Comparison of ENCODE assay signal across 27 cellular contexts in the genomic region with DNA sequence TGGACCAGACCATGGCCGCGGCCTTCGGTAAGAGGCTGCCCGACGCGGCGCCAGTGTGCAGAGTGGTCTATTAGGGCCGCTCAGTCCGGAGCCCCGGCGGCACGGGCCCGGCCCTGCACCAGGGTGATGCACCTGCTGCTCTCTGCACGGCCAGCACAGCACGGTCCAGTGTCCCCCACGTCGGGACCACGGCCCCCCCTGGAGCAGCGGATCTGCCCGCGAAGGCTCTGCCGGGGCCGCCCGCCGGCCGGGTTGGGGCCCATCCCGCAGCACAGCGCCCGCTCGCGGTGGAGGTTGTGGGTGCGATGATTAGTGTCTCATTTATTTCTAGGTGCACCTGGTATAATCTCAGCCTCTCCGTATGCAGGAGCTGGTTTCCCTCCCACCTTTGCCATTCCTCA. TPM values are rescaled to one million over a fixed set of nuclear protein-coding genes. Genes with fewer than 3 reads are reported as not detected.
DNase-seq lines count a peak whose midpoint lies in the region; ATAC-seq, FAIRE-seq and TF ChIP-seq lines count a peak whose summit lies in the region.
"Had no signal": no experiment of that assay in that cellular context is flagged by ENCODE, and none has a peak within 500 bp of the region (broad histone marks: within the 10 kb centered on the region; RNA-seq: fewer than 3 reads in every experiment).

No MANE protein-coding gene starts in this region.

- peaks cover 25% of the 10 kb centered on the region for H3K4me1 ChIP-seq in HepG2 (ENCODE audit: insufficient read depth, low read length)
- peaks cover 0 to 19% (median 13%) of the 10 kb centered on the region in 4 donors for H3K4me1 ChIP-seq in right lobe of liver
- peaks cover 21 to 31% of the 10 kb centered on the region in 2 donors for H3K4me1 ChIP-seq in kidney (ENCODE audit: control insufficient read depth in 1 of 2, insufficient read depth in 1 of 2, low read depth in 1 of 2, low read length in 2 of 2)

- TF ChIP-seq EP300 in HepG2 (IDR thresholded peaks at IDR 0.05; ENCODE audit: low read depth in 2 of 2, low read length in 2 of 2) (no peak), HepG2 (CRISPR knock-in tag; IDR thresholded peaks at IDR 0.05; ENCODE audit: borderline replicate concordance) (no peak)

- no peak; the same call in 2 of the 3 replicates for ATAC-seq in HepG2
- no peak for ATAC-seq in right lobe of liver
- ATAC-seq in HG03469 (IDR thresholded peaks at IDR 0.05; ENCODE audit: unreplicated experiment) = no peak
- no peak for ATAC-seq in activated CD4-positive, CD25-positive, alpha-beta regulatory T cell treated with anti-CD3 and anti-CD28 coated beads, Interleukin-2, amount 50 U/mL, for 24 hours
- ATAC-seq: lower lobe of right lung had no signal

- FAIRE-seq in HepG2 (lab: Jason Lieb, UNC) = no peak
- FAIRE-seq in kidney (lab: Jason Lieb, UNC) = no peak
- FAIRE-seq: GM12891, GM19239, TTC549 had no signal

- BruUV-seq in HepG2 (replicated peaks; lab: Mats Ljungman, UMichigan) = no TSS peak

- no peak for TF ChIP-seq CTCF in HepG2 (CRISPR knock-in tag; IDR thresholded peaks at IDR 0.05)
- no peak for TF ChIP-seq CTCF in right lobe of liver (IDR thresholded peaks at IDR 0.05)
- TF ChIP-seq CTCF in kidney (IDR thresholded peaks at IDR 0.05; ENCODE audit: borderline replicate concordance, extremely low read depth, insufficient read depth) = no peak

- DNase-seq in HepG2 (ENCODE audit: low spot score) (no peak), right lobe of liver (no peak), kidney (peak; percentile 73), NCI-H748 treated with DMSO at 0.1 percent for 48 hours (lab: John Stamatoyannopoulos, UW) (no peak), cerebellar cortex (ENCODE audit: low spot score) (no peak)
- DNase-seq: activated CD4-positive, alpha-beta T cell treated with anti-CD3 and anti-CD28 coated beads for 48 hours; activated CD8-positive, alpha-beta memory T cell treated with anti-CD3 and anti-CD28 coated beads, Interleukin-2, amount 50 U/mL, for 4 hours; activated gamma-delta T cell; aorta; DMS 273 treated with DMSO at 0.1 percent for 48 hours; dorsolateral prefrontal cortex; GF-D8; Karpas-422; NCI-H2081 treated with DMSO at 0.1 percent for 48 hours; NCI-H510A; Right ventricle myocardium superior had no signal

- H3K79me2 ChIP-seq in HepG2 (ENCODE audit: insufficient read depth, low read length) = peaks cover 73% of the 10 kb centered on the region

- in situ Hi-C loops in HepG2 (cut with HindIII; ENCODE audit: extremely low pct_ligation_motif_present, low pct_unique_long_range_greater_than_20kb) = no loop called here

- peak in 1 of 2 experiments; percentile 4; a peak in 1 of 4 replicates for TF ChIP-seq POLR2A in HepG2 (IDR thresholded peaks at IDR 0.05; ENCODE audit: insufficient read depth in 1 of 2, low read depth in 2 of 2, low read length in 2 of 2)
- TF ChIP-seq POLR2A in right lobe of liver (IDR thresholded peaks at IDR 0.05) = no peak

- CTCF ChIA-PET in HepG2 (lab: Yijun Ruan, JAX; ENCODE audit: low intra/inter-chr PET ratio, low total read pairs) = no interaction called here

- peaks cover 86% of the 10 kb centered on the region for H4K20me1 ChIP-seq in HepG2 (ENCODE audit: insufficient read depth, low read length)

- H3K27me3 ChIP-seq in HepG2 (ENCODE audit: control insufficient read depth in 1 of 2, insufficient read depth in 2 of 2, low read length in 2 of 2) (no peaks in the 10 kb centered on the region), right lobe of liver (no peaks in the 10 kb centered on the region)
- H3K27me3 ChIP-seq: dorsolateral prefrontal cortex, suprapubic skin had no signal

- no peaks in the 10 kb centered on the region for H3K9me3 ChIP-seq in HepG2 (ENCODE audit: low read length)
- no peaks in the 10 kb centered on the region for H3K9me3 ChIP-seq in right lobe of liver
- no peaks in the 10 kb centered on the region for H3K9me3 ChIP-seq in kidney (ENCODE audit: control insufficient read depth in 1 of 2, low read length in 2 of 2)
- H3K9me3 ChIP-seq: lower lobe of right lung, suprapubic skin had no signal

- H3K4me3 ChIP-seq in HepG2 (replicated peaks in 1 of 3; ENCODE audit: insufficient read depth in 1 of 3, low read depth in 2 of 3, low read length in 3 of 3) = no peak overlapping the region
- no peak overlapping the region for H3K4me3 ChIP-seq in right lobe of liver
- H3K4me3 ChIP-seq in kidney (ENCODE audit: low read length in 2 of 2) = no peak overlapping the region
- H3K4me3 ChIP-seq: dorsolateral prefrontal cortex, lower lobe of right lung, suprapubic skin had no signal

- H3K27ac ChIP-seq in HepG2 (ENCODE audit: extremely low read length, insufficient read depth, low read length) (no peak overlapping the region), right lobe of liver (no peak overlapping the region), kidney (ENCODE audit: low read depth in 2 of 2, low read length in 2 of 2) (no peak overlapping the region)
- H3K27ac ChIP-seq: dorsolateral prefrontal cortex, lower lobe of right lung, suprapubic skin had no signal

- WGBS in HepG2 (ENCODE audit: low lambda C conversion rate) = 80% methylated on average over 2 of the region's 33 CpGs
- no CpG with 5 or more reads among the region's 33 CpGs for WGBS in right lobe of liver (ENCODE audit: insufficient coverage, low coverage, low lambda C conversion rate, missing lambda C conversion rate)

- intact Hi-C loops in HepG2 (cut with micrococcal nuclease; ENCODE audit: unreplicated experiment) = no loop called here
- intact Hi-C loops in right lobe of liver (cut with DNase I) = no loop called here
- intact Hi-C loops in kidney (cut with DNase I) = no loop called here

- POLR2A ChIA-PET in HepG2 (lab: Yijun Ruan, JAX) = no interaction called here

- H2AFZ ChIP-seq in HepG2 (ENCODE audit: low read length) = no peak overlapping the region

- no peak overlapping the region for H3K4me2 ChIP-seq in HepG2 (ENCODE audit: low read depth, low read length)

- TF ChIP-seq RAD21 in HepG2 (CRISPR knock-in tag; IDR thresholded peaks at IDR 0.05) = no peak

- H3K36me3 ChIP-seq in HepG2 (replicated peaks in 1 of 2; ENCODE audit: control insufficient read depth in 1 of 2, insufficient read depth in 2 of 2, low read length in 2 of 2) = peaks cover 57 to 96% of the 10 kb centered on the region in 2 experiments; a peak in 4 of 5 replicates
- peaks cover 18 to 76% (median 60%) of the 10 kb centered on the region in 4 donors for H3K36me3 ChIP-seq in right lobe of liver
- peaks cover 25 to 55% of the 10 kb centered on the region in 2 donors for H3K36me3 ChIP-seq in kidney (ENCODE audit: control insufficient read depth in 1 of 2, insufficient read depth in 2 of 2, low read length in 2 of 2)

- H3K9ac ChIP-seq in HepG2 (ENCODE audit: insufficient read depth, low read depth, low read length) (no peak overlapping the region), kidney (ENCODE audit: low read length in 2 of 2) (no peak overlapping the region)

RNA-seq across cellular contexts. Expression of a gene that starts 7.9 kb away (rescaled TPM):
- total RNA-seq in HepG2 (2016; rRNA removed; fragmentation: Illumina TruSeq; extraction: Trizol) (188 and 195 TPM in 2 replicates), right lobe of liver (100 to 1,000 TPM in 5 of 6 experiments, 10 to 100 TPM in 1; 91.1 to 150 (median 129) TPM), kidney (339 TPM)
- total RNA-seq in HepG2 (2016; cell fraction: cytosol; rRNA removed; fragmentation: Illumina TruSeq; extraction: Trizol; ENCODE audit: low read depth) = 49.8 and 51.1 TPM in 2 replicates
- 161 and 198 TPM in 2 replicates for total RNA-seq in HepG2 (2016; cell fraction: insoluble cytoplasmic fraction; rRNA removed; fragmentation: Illumina TruSeq; extraction: Trizol)
- total RNA-seq in HepG2 (2016; cell fraction: membrane; rRNA removed; fragmentation: Illumina TruSeq; extraction: Trizol) = 106 and 109 TPM in 2 replicates
- total RNA-seq in HepG2 (2016; cell fraction: nucleus; rRNA removed; fragmentation: Illumina TruSeq; extraction: Trizol) = 117 and 125 TPM in 2 replicates
- polyA plus RNA-seq in HepG2 (2011; rRNA removed) (288 and 314 TPM in 2 replicates), kidney (ENCODE audit: insufficient read depth, low read depth, low replicate concordance) (102 TPM)
- polyA plus RNA-seq in HepG2 (2011; cell fraction: cytosol; rRNA removed) = 80.5 and 107 TPM in 2 replicates
- 339 and 475 TPM in 2 replicates for polyA plus RNA-seq in HepG2 (2011; cell fraction: nucleus; rRNA removed)
- 291 and 347 TPM in 2 replicates for polyA plus RNA-seq in HepG2 (2012)
- 51.1 and 55.1 TPM in 2 replicates for polyA plus RNA-seq in HepG2 (2016; cell fraction: cytosol; fragmentation: Illumina TruSeq; extraction: Trizol; ENCODE audit: low read depth)
- 208 and 235 TPM in 2 replicates for polyA plus RNA-seq in HepG2 (2016; cell fraction: insoluble cytoplasmic fraction; fragmentation: Illumina TruSeq; extraction: Trizol; ENCODE audit: low read depth)
- 112 TPM in 2 replicates for polyA plus RNA-seq in HepG2 (2016; cell fraction: membrane; fragmentation: Illumina TruSeq; extraction: Trizol; ENCODE audit: low read depth)
- polyA plus RNA-seq in HepG2 (2016; cell fraction: nucleus; fragmentation: Illumina TruSeq; extraction: Trizol; ENCODE audit: insufficient read depth, low read depth) = 264 and 280 TPM in 2 replicates
- 302 and 434 TPM in 2 replicates for polyA minus RNA-seq in HepG2 (2011; rRNA and poly(A)+ RNA removed; ENCODE audit: low replicate concordance)
- polyA minus RNA-seq in HepG2 (2011; cell fraction: cytosol; rRNA and poly(A)+ RNA removed) = 155 and 182 TPM in 2 replicates
- 142 and 164 TPM in 2 replicates for polyA minus RNA-seq in HepG2 (2011; cell fraction: nucleus; rRNA and poly(A)+ RNA removed)
- polyA plus RNA-seq in PFSK-1 (2012; ENCODE audit: insufficient read length, low read depth) = 700 TPM

RNA-seq across cellular contexts. Expression of a gene that starts 16.6 kb away (rescaled TPM):
- total RNA-seq in HepG2 (2016; rRNA removed; fragmentation: Illumina TruSeq; extraction: Trizol) (0.07 TPM in 1 of 2 replicates, not detected in the other), right lobe of liver (not detected), kidney (not detected)
- total RNA-seq in HepG2 (2016; cell fraction: cytosol; rRNA removed; fragmentation: Illumina TruSeq; extraction: Trizol; ENCODE audit: low read depth) = not detected in 2 replicates
- 0.09 TPM in 1 of 2 replicates, not detected in the other for total RNA-seq in HepG2 (2016; cell fraction: insoluble cytoplasmic fraction; rRNA removed; fragmentation: Illumina TruSeq; extraction: Trizol)
- not detected in 2 replicates for total RNA-seq in HepG2 (2016; cell fraction: membrane; rRNA removed; fragmentation: Illumina TruSeq; extraction: Trizol)
- total RNA-seq in HepG2 (2016; cell fraction: nucleus; rRNA removed; fragmentation: Illumina TruSeq; extraction: Trizol) = not detected in 2 replicates
- polyA plus RNA-seq in HepG2 (2011; rRNA removed) (0.16 and 0.17 TPM in 2 replicates), kidney (ENCODE audit: insufficient read depth, low read depth, low replicate concordance) (not detected)
- polyA plus RNA-seq in HepG2 (2011; cell fraction: cytosol; rRNA removed) = 0.14 and 0.19 TPM in 2 replicates
- 0.19 and 0.34 TPM in 2 replicates for polyA plus RNA-seq in HepG2 (2011; cell fraction: nucleus; rRNA removed)
- 0.27 TPM in 1 of 2 replicates, not detected in the other for polyA plus RNA-seq in HepG2 (2012)
- polyA plus RNA-seq in HepG2 (2016; cell fraction: cytosol; fragmentation: Illumina TruSeq; extraction: Trizol; ENCODE audit: low read depth) = not detected in 2 replicates
- not detected in 2 replicates for polyA plus RNA-seq in HepG2 (2016; cell fraction: insoluble cytoplasmic fraction; fragmentation: Illumina TruSeq; extraction: Trizol; ENCODE audit: low read depth)
- not detected in 2 replicates for polyA plus RNA-seq in HepG2 (2016; cell fraction: membrane; fragmentation: Illumina TruSeq; extraction: Trizol; ENCODE audit: low read depth)
- polyA plus RNA-seq in HepG2 (2016; cell fraction: nucleus; fragmentation: Illumina TruSeq; extraction: Trizol; ENCODE audit: insufficient read depth, low read depth) = not detected in 2 replicates
- polyA minus RNA-seq in HepG2 (2011; rRNA and poly(A)+ RNA removed; ENCODE audit: low replicate concordance) = 0.16 and 0.22 TPM in 2 replicates
- polyA minus RNA-seq in HepG2 (2011; cell fraction: cytosol; rRNA and poly(A)+ RNA removed) = not detected in 2 replicates
- polyA minus RNA-seq in HepG2 (2011; cell fraction: nucleus; rRNA and poly(A)+ RNA removed) = not detected in 2 replicates
- polyA plus RNA-seq in PFSK-1 (2012; ENCODE audit: insufficient read length, low read depth) = 24.3 TPM
- total RNA-seq: aorta, HT-29, omental fat pad, Right ventricle myocardium superior, suprapubic skin had no signal
- polyA plus RNA-seq: aorta had no signal

RNA-seq across cellular contexts. Expression of a gene that starts 22.5 kb away (rescaled TPM):
- total RNA-seq in HepG2 (2016; rRNA removed; fragmentation: Illumina TruSeq; extraction: Trizol) = not detected in 2 replicates
- total RNA-seq in HepG2 (2016; cell fraction: cytosol; rRNA removed; fragmentation: Illumina TruSeq; extraction: Trizol; ENCODE audit: low read depth) = not detected in 2 replicates
- total RNA-seq in HepG2 (2016; cell fraction: insoluble cytoplasmic fraction; rRNA removed; fragmentation: Illumina TruSeq; extraction: Trizol) = not detected in 2 replicates
- total RNA-seq in HepG2 (2016; cell fraction: membrane; rRNA removed; fragmentation: Illumina TruSeq; extraction: Trizol) = not detected in 2 replicates
- total RNA-seq in HepG2 (2016; cell fraction: nucleus; rRNA removed; fragmentation: Illumina TruSeq; extraction: Trizol) = not detected in 2 replicates
- 0.08 TPM in 1 of 2 replicates, not detected in the other for polyA plus RNA-seq in HepG2 (2011; rRNA removed)
- polyA plus RNA-seq in HepG2 (2011; cell fraction: cytosol; rRNA removed) = not detected in 2 replicates
- not detected in 2 replicates for polyA plus RNA-seq in HepG2 (2011; cell fraction: nucleus; rRNA removed)
- polyA plus RNA-seq in HepG2 (2012) = not detected in 2 replicates
- not detected in 2 replicates for polyA plus RNA-seq in HepG2 (2016; cell fraction: cytosol; fragmentation: Illumina TruSeq; extraction: Trizol; ENCODE audit: low read depth)
- polyA plus RNA-seq in HepG2 (2016; cell fraction: insoluble cytoplasmic fraction; fragmentation: Illumina TruSeq; extraction: Trizol; ENCODE audit: low read depth) = not detected in 2 replicates
- not detected in 2 replicates for polyA plus RNA-seq in HepG2 (2016; cell fraction: membrane; fragmentation: Illumina TruSeq; extraction: Trizol; ENCODE audit: low read depth)
- not detected in 2 replicates for polyA plus RNA-seq in HepG2 (2016; cell fraction: nucleus; fragmentation: Illumina TruSeq; extraction: Trizol; ENCODE audit: insufficient read depth, low read depth)
- polyA minus RNA-seq in HepG2 (2011; rRNA and poly(A)+ RNA removed; ENCODE audit: low replicate concordance) = not detected in 2 replicates
- polyA minus RNA-seq in HepG2 (2011; cell fraction: cytosol; rRNA and poly(A)+ RNA removed) = not detected in 2 replicates
- not detected in 2 replicates for polyA minus RNA-seq in HepG2 (2011; cell fraction: nucleus; rRNA and poly(A)+ RNA removed)
- total RNA-seq in right lobe of liver = 1 to 10 TPM in 2 of 6 experiments, under 1 TPM in 1, not detected in 3; 0.15 to 3.6 (median 1.8) TPM
- 0.93 TPM for polyA plus RNA-seq in PFSK-1 (2012; ENCODE audit: insufficient read length, low read depth)
- total RNA-seq in kidney = 0.50 TPM
- polyA plus RNA-seq in kidney (ENCODE audit: insufficient read depth, low read depth, low replicate concordance) = not detected
- total RNA-seq: fibroblast of villous mesenchyme, HT-29, Right ventricle myocardium superior had no signal

RNA-seq across cellular contexts. Expression of a gene that starts 35.6 kb away (rescaled TPM):
- total RNA-seq in HepG2 (2016; rRNA removed; fragmentation: Illumina TruSeq; extraction: Trizol) (not detected in 2 replicates), right lobe of liver (1 to 10 TPM in 2 of 6 experiments, not detected in 4; 2.3 to 2.9 TPM), kidney (not detected)
- not detected in 2 replicates for total RNA-seq in HepG2 (2016; cell fraction: cytosol; rRNA removed; fragmentation: Illumina TruSeq; extraction: Trizol; ENCODE audit: low read depth)
- not detected in 2 replicates for total RNA-seq in HepG2 (2016; cell fraction: insoluble cytoplasmic fraction; rRNA removed; fragmentation: Illumina TruSeq; extraction: Trizol)
- not detected in 2 replicates for total RNA-seq in HepG2 (2016; cell fraction: membrane; rRNA removed; fragmentation: Illumina TruSeq; extraction: Trizol)
- not detected in 2 replicates for total RNA-seq in HepG2 (2016; cell fraction: nucleus; rRNA removed; fragmentation: Illumina TruSeq; extraction: Trizol)
- polyA plus RNA-seq in HepG2 (2011; rRNA removed) (0.10 TPM in 1 of 2 replicates, not detected in the other), kidney (ENCODE audit: insufficient read depth, low read depth, low replicate concordance) (not detected)
- 0.17 TPM in 1 of 2 replicates, not detected in the other for polyA plus RNA-seq in HepG2 (2011; cell fraction: cytosol; rRNA removed)
- 0.14 and 0.16 TPM in 2 replicates for polyA plus RNA-seq in HepG2 (2011; cell fraction: nucleus; rRNA removed)
- not detected in 2 replicates for polyA plus RNA-seq in HepG2 (2012)
- polyA plus RNA-seq in HepG2 (2016; cell fraction: cytosol; fragmentation: Illumina TruSeq; extraction: Trizol; ENCODE audit: low read depth) = not detected in 2 replicates
- polyA plus RNA-seq in HepG2 (2016; cell fraction: insoluble cytoplasmic fraction; fragmentation: Illumina TruSeq; extraction: Trizol; ENCODE audit: low read depth) = not detected in 2 replicates
- polyA plus RNA-seq in HepG2 (2016; cell fraction: membrane; fragmentation: Illumina TruSeq; extraction: Trizol; ENCODE audit: low read depth) = not detected in 2 replicates
- not detected in 2 replicates for polyA plus RNA-seq in HepG2 (2016; cell fraction: nucleus; fragmentation: Illumina TruSeq; extraction: Trizol; ENCODE audit: insufficient read depth, low read depth)
- 0.14 TPM in 1 of 2 replicates, not detected in the other for polyA minus RNA-seq in HepG2 (2011; rRNA and poly(A)+ RNA removed; ENCODE audit: low replicate concordance)
- polyA minus RNA-seq in HepG2 (2011; cell fraction: cytosol; rRNA and poly(A)+ RNA removed) = not detected in 2 replicates
- polyA minus RNA-seq in HepG2 (2011; cell fraction: nucleus; rRNA and poly(A)+ RNA removed) = not detected in 2 replicates
- polyA plus RNA-seq in PFSK-1 (2012; ENCODE audit: insufficient read length, low read depth) = 1.4 TPM
- total RNA-seq: aorta, fibroblast of villous mesenchyme, HT-29, lower lobe of right lung, omental fat pad, Right ventricle myocardium superior, suprapubic skin had no signal
- polyA plus RNA-seq: aorta had no signal

RNA-seq across cellular contexts. Expression of a gene that starts 46.9 kb away (rescaled TPM):
- not detected in 2 replicates for total RNA-seq in HepG2 (2016; rRNA removed; fragmentation: Illumina TruSeq; extraction: Trizol)
- total RNA-seq in HepG2 (2016; cell fraction: cytosol; rRNA removed; fragmentation: Illumina TruSeq; extraction: Trizol; ENCODE audit: low read depth) = not detected in 2 replicates
- not detected in 2 replicates for total RNA-seq in HepG2 (2016; cell fraction: insoluble cytoplasmic fraction; rRNA removed; fragmentation: Illumina TruSeq; extraction: Trizol)
- not detected in 2 replicates for total RNA-seq in HepG2 (2016; cell fraction: membrane; rRNA removed; fragmentation: Illumina TruSeq; extraction: Trizol)
- total RNA-seq in HepG2 (2016; cell fraction: nucleus; rRNA removed; fragmentation: Illumina TruSeq; extraction: Trizol) = not detected in 2 replicates
- polyA plus RNA-seq in HepG2 (2011; rRNA removed) = not detected in 2 replicates
- polyA plus RNA-seq in HepG2 (2011; cell fraction: cytosol; rRNA removed) = not detected in 2 replicates
- polyA plus RNA-seq in HepG2 (2011; cell fraction: nucleus; rRNA removed) = not detected in 2 replicates
- polyA plus RNA-seq in HepG2 (2012) = not detected in 2 replicates
- not detected in 2 replicates for polyA plus RNA-seq in HepG2 (2016; cell fraction: cytosol; fragmentation: Illumina TruSeq; extraction: Trizol; ENCODE audit: low read depth)
- not detected in 2 replicates for polyA plus RNA-seq in HepG2 (2016; cell fraction: insoluble cytoplasmic fraction; fragmentation: Illumina TruSeq; extraction: Trizol; ENCODE audit: low read depth)
- not detected in 2 replicates for polyA plus RNA-seq in HepG2 (2016; cell fraction: membrane; fragmentation: Illumina TruSeq; extraction: Trizol; ENCODE audit: low read depth)
- not detected in 2 replicates for polyA plus RNA-seq in HepG2 (2016; cell fraction: nucleus; fragmentation: Illumina TruSeq; extraction: Trizol; ENCODE audit: insufficient read depth, low read depth)
- polyA minus RNA-seq in HepG2 (2011; rRNA and poly(A)+ RNA removed; ENCODE audit: low replicate concordance) = not detected in 2 replicates
- polyA minus RNA-seq in HepG2 (2011; cell fraction: cytosol; rRNA and poly(A)+ RNA removed) = not detected in 2 replicates
- not detected in 2 replicates for polyA minus RNA-seq in HepG2 (2011; cell fraction: nucleus; rRNA and poly(A)+ RNA removed)
- 1 to 10 TPM in 2 of 6 experiments, under 1 TPM in 1, not detected in 3; 0.59 to 4.2 (median 3.3) TPM for total RNA-seq in right lobe of liver
- not detected for polyA plus RNA-seq in PFSK-1 (2012; ENCODE audit: insufficient read length, low read depth)
- 0.85 TPM for total RNA-seq in kidney
- not detected for polyA plus RNA-seq in kidney (ENCODE audit: insufficient read depth, low read depth, low replicate concordance)
- total RNA-seq: fibroblast of villous mesenchyme, HT-29 had no signal
- polyA plus RNA-seq: aorta had no signal
